ENCODE assay signal across 8 cellular contexts in the genomic region with DNA sequence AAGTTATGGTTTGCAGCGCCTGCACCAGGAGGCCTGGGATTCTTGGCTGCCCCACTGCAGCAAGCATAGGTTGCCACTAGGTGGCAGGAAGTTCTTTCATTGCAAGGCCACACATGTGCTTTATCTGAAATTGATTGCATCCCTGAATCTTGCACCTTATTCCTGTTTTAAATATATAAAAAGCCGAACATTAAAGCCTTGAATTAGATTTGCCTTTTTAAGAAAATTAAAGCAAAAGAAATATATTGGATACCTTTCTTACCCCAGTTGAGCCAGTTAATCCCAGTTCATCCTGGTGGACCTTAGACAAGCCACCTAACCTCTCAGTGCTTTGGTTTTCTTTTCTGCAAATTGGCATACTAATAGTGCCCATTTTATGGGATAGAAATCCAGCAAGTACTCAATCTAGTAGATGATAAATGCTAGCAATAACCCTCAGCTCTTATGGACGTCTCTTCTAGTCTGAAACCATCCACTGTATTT. TPM values are rescaled to one million over a fixed set of nuclear protein-coding genes. Genes with fewer than 3 reads are reported as not detected.
A peak's percentile ranks its signal among the peaks of the same experiment; 100 is the strongest.
DNase-seq lines count a peak whose midpoint lies in the region; ATAC-seq and TF ChIP-seq lines count a peak whose summit lies in the region.

No MANE protein-coding gene starts in this region.

- H3K9me3 Mint-ChIP-seq in glutamatergic neuron (ENCODE audit: unreplicated experiment) = peaks cover 5% of the 10 kb centered on the region
- no peaks in the 10 kb centered on the region for H3K9me3 Mint-ChIP-seq in progenitor cell of endocrine pancreas (ENCODE audit: low read depth)

- H3K36me3 Mint-ChIP-seq in glutamatergic neuron (ENCODE audit: unreplicated experiment) = peaks cover 3% of the 10 kb centered on the region
- H3K36me3 Mint-ChIP-seq in progenitor cell of endocrine pancreas (ENCODE audit: insufficient read depth) = no peaks in the 10 kb centered on the region

- TF ChIP-seq EP300 in Ishikawa (IDR thresholded peaks at IDR 0.05; ENCODE audit: borderline replicate concordance) = no peak

- DNase-seq in AG10803 (ENCODE audit: low read depth) (peak; percentile 67), RPMI8226 (peak; percentile 74), glutamatergic neuron (peak; percentile 77), progenitor cell of endocrine pancreas (ENCODE audit: low spot score, unreplicated experiment) (peak; percentile 32)
- DNase-seq in activated naive CD4-positive, alpha-beta T cell treated with Interleukin-2 at 50 U/mL for 16 hours = peak; percentile 62

- peak; percentile 81 for ATAC-seq in GM18858 (IDR thresholded peaks at IDR 0.05; ENCODE audit: unreplicated experiment)
- ATAC-seq in HG03442 (IDR thresholded peaks at IDR 0.05; ENCODE audit: unreplicated experiment) = no peak

- peaks cover 14% of the 10 kb centered on the region for H3K27me3 Mint-ChIP-seq in glutamatergic neuron (ENCODE audit: unreplicated experiment)
- peaks cover 18% of the 10 kb centered on the region for H3K27me3 Mint-ChIP-seq in progenitor cell of endocrine pancreas

- no peak overlapping the region for H3K4me3 Mint-ChIP-seq in glutamatergic neuron (ENCODE audit: unreplicated experiment)
- H3K4me3 Mint-ChIP-seq in progenitor cell of endocrine pancreas (ENCODE audit: low read depth) = no peak overlapping the region

- peak; percentile 77 for TF ChIP-seq RAD21 in Ishikawa (IDR thresholded peaks at IDR 0.05; ENCODE audit: low read depth)

- peaks cover 31% of the 10 kb centered on the region for H3K4me1 Mint-ChIP-seq in glutamatergic neuron (ENCODE audit: low read depth, unreplicated experiment)
- H3K4me1 Mint-ChIP-seq in progenitor cell of endocrine pancreas (ENCODE audit: low read depth) = no peaks in the 10 kb centered on the region

- TF ChIP-seq CTCF in AG10803 (conservative IDR thresholded peaks at IDR 0.05; ENCODE audit: low read length) = peak; percentile 94
- TF ChIP-seq CTCF in glutamatergic neuron (IDR thresholded peaks at IDR 0.05; ENCODE audit: partially characterized antibody, unreplicated experiment) = peak; percentile 87
- TF ChIP-seq CTCF in progenitor cell of endocrine pancreas (IDR thresholded peaks at IDR 0.05; ENCODE audit: unreplicated experiment) = peak; percentile 88

- H3K4me3 ChIP-seq in AG10803 (ENCODE audit: low read length) = no peak overlapping the region

- H3K27ac Mint-ChIP-seq in glutamatergic neuron (ENCODE audit: unreplicated experiment) (no peak overlapping the region), progenitor cell of endocrine pancreas (no peak overlapping the region)

TF ChIP-seq in Ishikawa, 13 proteins besides CTCF, POLR2A, EP300 and RAD21:
- TF ChIP-seq, protein P1, sequence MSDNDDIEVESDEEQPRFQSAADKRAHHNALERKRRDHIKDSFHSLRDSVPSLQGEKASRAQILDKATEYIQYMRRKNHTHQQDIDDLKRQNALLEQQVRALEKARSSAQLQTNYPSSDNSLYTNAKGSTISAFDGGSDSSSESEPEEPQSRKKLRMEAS (IDR thresholded peaks at IDR 0.05) = peak; percentile 51
- no peak for TF ChIP-seq CREB1 (IDR thresholded peaks at IDR 0.05; ENCODE audit: low read depth)
TF ChIP-seq in Ishikawa: peak in this region for 1.

RNA-seq across cellular contexts. Expression of a gene that starts 6.3 kb away (rescaled TPM):
- total RNA-seq in glutamatergic neuron (ENCODE audit: unreplicated experiment) (8.8 TPM), progenitor cell of endocrine pancreas (12.1 and 13.6 TPM in 2 replicates)

RNA-seq across cellular contexts. Expression of a gene that starts 37.6 kb away (rescaled TPM):
- total RNA-seq in glutamatergic neuron (ENCODE audit: unreplicated experiment) (45.4 TPM), progenitor cell of endocrine pancreas (55.7 and 61.8 TPM in 2 replicates)

RNA-seq across cellular contexts. Expression of a gene that starts 53.3 kb away (rescaled TPM):
- total RNA-seq in glutamatergic neuron (ENCODE audit: unreplicated experiment) = 19.3 TPM
- total RNA-seq in progenitor cell of endocrine pancreas = 27.3 and 29.4 TPM in 2 replicates
